20 cellular contexts compared by ENCODE assay signal in genomic region chr13:106691251-106691650, GRCh38.
DNase-seq lines count a peak whose midpoint lies in the region; ATAC-seq, FAIRE-seq and TF ChIP-seq lines count a peak whose summit lies in the region.
"Had no signal": no experiment of that assay in that cellular context is flagged by ENCODE, and none has a peak within 500 bp of the region (broad histone marks: within the 10 kb centered on the region; RNA-seq: fewer than 3 reads in every experiment).

No MANE protein-coding gene starts in this region.

- H3K27ac Mint-ChIP-seq in endodermal cell, result no peak overlapping the region
- H3K27ac Mint-ChIP-seq: H9 had no signal

- peaks cover 3% of the 10 kb centered on the region for H3K4me1 Mint-ChIP-seq in endodermal cell

- no peak for FAIRE-seq in RCC 7860 (lab: Jason Lieb, UNC)
- FAIRE-seq: A549, GM12878, GM18507 had no signal

- H3K36me3 ChIP-seq in left ventricle myocardium inferior (no peaks in the 10 kb centered on the region), endodermal cell (ENCODE audit: control insufficient read depth, insufficient read depth, low read length) (no peaks in the 10 kb centered on the region), mesodermal cell (ENCODE audit: control insufficient read depth, insufficient read depth, low read length) (no peaks in the 10 kb centered on the region), subcutaneous abdominal adipose tissue (ENCODE audit: control insufficient read depth in 5 of 5, insufficient read depth in 5 of 5, low read length in 5 of 5) (no peaks in the 10 kb centered on the region)

- 94% methylated on average over 4 to 7 of the region's 7 CpGs for WGBS in endodermal cell (ENCODE audit: insufficient coverage in 1 of 2, insufficient read length in 1 of 2), 2 experiments
- WGBS in mesodermal cell (ENCODE audit: insufficient coverage in 2 of 2), 2 experiments, result 84 to 95% methylated on average over 2 to 4 of the region's 7 CpGs

- no peaks in the 10 kb centered on the region for H3K36me3 Mint-ChIP-seq in endodermal cell (ENCODE audit: low read depth)

- TF ChIP-seq CTCF in left ventricle myocardium inferior (IDR thresholded peaks at IDR 0.05; ENCODE audit: borderline replicate concordance) (no peak), endodermal cell (conservative IDR thresholded peaks at IDR 0.05) (no peak)

- intact Hi-C loops in left ventricle myocardium inferior (cut with micrococcal nuclease) (no loop called here), Right ventricle myocardium inferior (cut with DNase I) (no loop called here)

- H3K27ac ChIP-seq in left ventricle myocardium inferior (replicated peaks) (peak overlapping the region; percentile 63), endodermal cell (ENCODE audit: low read depth, low read length) (peak overlapping the region; percentile 63), mesodermal cell (ENCODE audit: low read depth, low read length, severe bottlenecking) (peak overlapping the region; percentile 50), subcutaneous abdominal adipose tissue (ENCODE audit: low read depth, low read length) (peak overlapping the region; percentile 64), substantia nigra (ENCODE audit: low read depth, low read length, poor library complexity, severe bottlenecking) (no peak overlapping the region)
- H3K27ac ChIP-seq: A549, C4-2B had no signal

- no peaks in the 10 kb centered on the region for H3K9me3 ChIP-seq in left ventricle myocardium inferior (replicated peaks)
- H3K9me3 ChIP-seq in endodermal cell (ENCODE audit: control insufficient read depth, low read length), result no peaks in the 10 kb centered on the region
- H3K9me3 ChIP-seq in mesodermal cell (ENCODE audit: control insufficient read depth, low read length), result no peaks in the 10 kb centered on the region
- no peaks in the 10 kb centered on the region for H3K9me3 ChIP-seq in subcutaneous abdominal adipose tissue (ENCODE audit: control insufficient read depth in 5 of 5, low read length in 5 of 5)
- H3K9me3 ChIP-seq: A549, Caco-2 had no signal

- no peak for ATAC-seq in Right ventricle myocardium inferior
- ATAC-seq: A549, GM12878 had no signal

- H3K9ac ChIP-seq in endodermal cell (ENCODE audit: extremely low read depth, low read length, poor library complexity, severe bottlenecking), result no peak overlapping the region
- no peak overlapping the region for H3K9ac ChIP-seq in subcutaneous abdominal adipose tissue (ENCODE audit: low read length in 5 of 5)

- H3K4me1 ChIP-seq in left ventricle myocardium inferior (peaks cover 9% of the 10 kb centered on the region), endodermal cell (ENCODE audit: control insufficient read depth, insufficient read depth, low read length) (no peaks in the 10 kb centered on the region), mesodermal cell (ENCODE audit: control insufficient read depth, insufficient read depth, low read length, poor library complexity, severe bottlenecking) (no peaks in the 10 kb centered on the region), subcutaneous abdominal adipose tissue (ENCODE audit: control insufficient read depth in 5 of 5, insufficient read depth in 5 of 5, low read length in 5 of 5) (peaks cover 0 to 9% (median 0%) of the 10 kb centered on the region in 5 donors)
- H3K4me1 ChIP-seq: A549 had no signal

- no peak for DNase-seq in left ventricle myocardium inferior
- no peak for DNase-seq in Right ventricle myocardium inferior (ENCODE audit: missing footprints)
- no peak for DNase-seq in endodermal cell
- DNase-seq in substantia nigra (lab: John Stamatoyannopoulos, UW), result no peak
- DNase-seq in stimulated activated CD4-positive, alpha-beta T cell treated with anti-CD3 and anti-CD28 coated beads, Interleukin-4, amount 100 ng/mL, for 24 hours, result no peak
- DNase-seq in RCC 7860 (ENCODE audit: low spot score), result no peak
- DNase-seq: Caco-2, H9, MM.1S, NCI-H1105 treated with DMSO at 0.1 percent for 48 hours, NCI-H1930, NCI-H2227 treated with DMSO at 0.1 percent for 48 hours, NCI-H69 had no signal

- H3K4me3 Mint-ChIP-seq in endodermal cell, result no peak overlapping the region
- H3K4me3 Mint-ChIP-seq: H9 had no signal

- H3K27me3 Mint-ChIP-seq in endodermal cell (ENCODE audit: insufficient read depth), result peaks cover 2% of the 10 kb centered on the region

- H3K27me3 ChIP-seq in left ventricle myocardium inferior (ENCODE audit: low read depth) (no peaks in the 10 kb centered on the region), endodermal cell (ENCODE audit: control insufficient read depth, insufficient read depth, low read length, poor library complexity, severe bottlenecking) (peaks cover 4% of the 10 kb centered on the region), subcutaneous abdominal adipose tissue (ENCODE audit: control insufficient read depth in 5 of 5, insufficient read depth in 4 of 5, low read length in 5 of 5) (no peaks in the 10 kb centered on the region)

- H3K4me3 ChIP-seq in left ventricle myocardium inferior, result no peak overlapping the region
- no peak overlapping the region for H3K4me3 ChIP-seq in endodermal cell (ENCODE audit: low read length)
- H3K4me3 ChIP-seq in mesodermal cell (ENCODE audit: extremely low read depth, insufficient read depth, low read length, poor library complexity, severe bottlenecking), result no peak overlapping the region
- no peak overlapping the region for H3K4me3 ChIP-seq in subcutaneous abdominal adipose tissue (ENCODE audit: low read depth in 1 of 5, low read length in 5 of 5)
- H3K4me3 ChIP-seq: A549, GM12878, PC-9 had no signal

- no peaks in the 10 kb centered on the region for H3K9me3 Mint-ChIP-seq in endodermal cell
- H3K9me3 Mint-ChIP-seq: H9 had no signal
